In the genomic region with DNA sequence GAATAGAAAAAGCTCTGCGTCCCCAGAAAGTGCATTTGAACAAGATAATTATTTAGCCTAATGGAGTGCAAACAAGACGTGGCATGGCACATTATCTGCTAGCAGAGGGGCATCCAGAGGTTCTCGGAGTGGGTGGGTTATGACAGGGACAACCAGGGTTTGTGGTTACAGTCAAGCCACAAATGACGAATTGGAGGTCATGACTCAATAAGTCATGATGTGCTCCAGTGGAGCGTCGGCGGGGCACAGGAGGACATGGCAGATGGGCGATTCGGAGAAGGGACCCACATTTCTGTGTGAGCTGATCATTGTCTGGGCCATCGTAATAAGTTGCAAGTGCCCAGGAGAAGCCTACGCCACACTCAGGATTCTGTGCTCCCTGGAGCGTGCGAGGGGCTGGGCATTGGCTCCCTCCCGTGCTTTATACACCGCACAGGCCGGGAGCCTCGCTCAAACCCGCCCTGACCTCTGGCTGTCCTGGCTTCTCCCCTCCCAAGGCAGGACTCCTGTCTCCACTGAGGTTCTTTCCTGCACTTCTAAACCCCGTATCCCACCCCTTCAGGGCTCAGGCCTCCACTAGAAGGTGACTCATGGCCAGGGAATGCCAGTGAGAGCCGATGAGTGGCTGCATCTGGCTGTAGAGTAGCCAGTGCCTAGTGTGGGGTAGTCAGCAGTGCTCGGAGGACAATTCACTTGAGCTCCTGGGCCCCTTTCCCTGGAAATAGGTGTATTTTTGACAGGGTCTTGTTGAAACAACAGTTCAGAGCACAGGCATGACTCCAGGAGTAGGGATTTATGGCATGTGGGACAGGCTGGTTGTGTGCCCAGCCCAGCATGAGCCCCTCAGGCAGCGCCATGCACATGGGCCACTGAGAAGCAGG, we compare ENCODE assay signal across 9 cellular contexts.
DNase-seq lines count a peak whose midpoint lies in the region; ATAC-seq and TF ChIP-seq lines count a peak whose summit lies in the region.
"Had no signal": no experiment of that assay in that cellular context is flagged by ENCODE, and none has a peak within 500 bp of the region (broad histone marks: within the 10 kb centered on the region; RNA-seq: fewer than 3 reads in every experiment).

No MANE protein-coding gene starts in this region.

- no peak overlapping the region for H3K4me3 Mint-ChIP-seq in WTC11

- in situ Hi-C loops in mammary epithelial cell (cut with MboI; ENCODE audit: low sequenced_read_pairs in 2 of 2) = no loop called here

- no peak overlapping the region for H3K9ac ChIP-seq in mammary epithelial cell (ENCODE audit: insufficient read depth, low read length)

- H3K27ac ChIP-seq in mammary epithelial cell (ENCODE audit: insufficient read depth, low read depth, low read length) = no peak overlapping the region

- H3K4me1 ChIP-seq in mammary epithelial cell (ENCODE audit: insufficient read depth, low read length) (peaks cover 12% of the 10 kb centered on the region), mucosa of descending colon (ENCODE audit: low read depth) (no peaks in the 10 kb centered on the region)

- ATAC-seq in mucosa of descending colon (peak; percentile 63), WTC11 (no peak), HG03139 (IDR thresholded peaks at IDR 0.05; ENCODE audit: unreplicated experiment) (no peak)

- H3K27me3 Mint-ChIP-seq in WTC11 (ENCODE audit: low read depth) = no peaks in the 10 kb centered on the region

- H2AFZ ChIP-seq in mammary epithelial cell (ENCODE audit: low read depth, low read length) = no peak overlapping the region

- whole genome bisulfite sequencing in mammary epithelial cell (ENCODE audit: low coverage, missing lambda C conversion rate) = 68% methylated on average over 21 of the region's 22 CpGs

- H3K9me3 ChIP-seq in mammary epithelial cell (replicated peaks; ENCODE audit: insufficient read depth, low read length) (no peaks in the 10 kb centered on the region), mucosa of descending colon (no peaks in the 10 kb centered on the region)

- dilution Hi-C loops in mammary epithelial cell (cut with HindIII; ENCODE audit: low sequenced_read_pairs) = loop anchor here (25.0 kb wide), 1 partner anchor 560 kb away; no protein-coding TSS in a partner anchor

- intact Hi-C loops in mammary epithelial cell (cut with micrococcal nuclease) = loop anchor here (10.0 kb wide), 1 partner anchor 818 kb away; no protein-coding TSS in a partner anchor
- intact Hi-C loops in mucosa of descending colon (cut with DNase I, micrococcal nuclease) = loop anchor here in 1 of 2 donors (5.0 kb wide), 1 partner anchor 270 kb away; no protein-coding TSS in a partner anchor

- H3K36me3 Mint-ChIP-seq in WTC11 = peaks cover 72% of the 10 kb centered on the region

- peaks cover 3% of the 10 kb centered on the region for H3K4me1 Mint-ChIP-seq in WTC11

- no peaks in the 10 kb centered on the region for H3K27me3 ChIP-seq in mammary epithelial cell (ENCODE audit: insufficient read depth, low read length)

- H3K9me3 Mint-ChIP-seq in WTC11 = no peaks in the 10 kb centered on the region

- no peaks in the 10 kb centered on the region for H4K20me1 ChIP-seq in mammary epithelial cell (ENCODE audit: insufficient read depth, low read length)

- POLR2A ChIA-PET in WTC11 (lab: Charles Lee) = no interaction called here

- CTCF ChIA-PET in mammary epithelial cell (lab: Charles Lee; ENCODE audit: low non-redundant PET) (no interaction called here), WTC11 (lab: Charles Lee) (no interaction called here)

- H3K4me2 ChIP-seq in mammary epithelial cell (ENCODE audit: insufficient read depth, low read depth, low read length) = peak overlapping the region; percentile 27

- H3K36me3 ChIP-seq in mammary epithelial cell (ENCODE audit: insufficient read depth, low read length) (no peaks in the 10 kb centered on the region), mucosa of descending colon (ENCODE audit: low read depth) (no peaks in the 10 kb centered on the region)

- H3K27ac Mint-ChIP-seq in WTC11 = no peak overlapping the region

- H3K79me2 ChIP-seq in mammary epithelial cell (ENCODE audit: insufficient read depth, low read length) = no peaks in the 10 kb centered on the region

- no peak for TF ChIP-seq CTCF in AG10803 (conservative IDR thresholded peaks at IDR 0.05; ENCODE audit: low read length)
- TF ChIP-seq CTCF in mammary epithelial cell (conservative IDR thresholded peaks at IDR 0.05 in 1 of 2, IDR thresholded peaks at IDR 0.05 in 1 of 2; ENCODE audit: extremely low read depth in 1 of 2, insufficient read depth in 1 of 2, low read depth in 1 of 2, low read length in 2 of 2) = no peak
- no peak for TF ChIP-seq CTCF in mucosa of descending colon (IDR thresholded peaks at IDR 0.05)
- TF ChIP-seq CTCF in WTC11 (IDR thresholded peaks at IDR 0.05) = no peak

- DNase-seq in AG10803 (ENCODE audit: low read depth) (peak; percentile 85), HS-5 (ENCODE audit: low read depth) (peak; percentile 71), mammary epithelial cell (peak; percentile 74), mucosa of descending colon (peak in 1 of 3 donors; percentile 35), NCI-H446 treated with DMSO at 0.1 percent for 48 hours (lab: John Stamatoyannopoulos, UW) (no peak), WTC11 (ENCODE audit: low spot score) (no peak), Kasumi-1 (lab: John Stamatoyannopoulos, UW) (no peak)
- DNase-seq: hippocampal formation had no signal

- no TSS peak for BruUV-seq in mammary epithelial cell (replicated peaks; lab: Mats Ljungman, UMichigan)

- H3K4me3 ChIP-seq in AG10803 (ENCODE audit: low read length) = no peak overlapping the region
- H3K4me3 ChIP-seq in mammary epithelial cell (replicated peaks in 1 of 3; ENCODE audit: insufficient read depth in 1 of 3, low read depth in 2 of 3, low read length in 3 of 3) = no peak overlapping the region
- no peak overlapping the region for H3K4me3 ChIP-seq in mucosa of descending colon

TF ChIP-seq in WTC11, 78 proteins besides CTCF, POLR2A, EP300 and RAD21 (continues in another document):
- TF ChIP-seq, protein P1, sequence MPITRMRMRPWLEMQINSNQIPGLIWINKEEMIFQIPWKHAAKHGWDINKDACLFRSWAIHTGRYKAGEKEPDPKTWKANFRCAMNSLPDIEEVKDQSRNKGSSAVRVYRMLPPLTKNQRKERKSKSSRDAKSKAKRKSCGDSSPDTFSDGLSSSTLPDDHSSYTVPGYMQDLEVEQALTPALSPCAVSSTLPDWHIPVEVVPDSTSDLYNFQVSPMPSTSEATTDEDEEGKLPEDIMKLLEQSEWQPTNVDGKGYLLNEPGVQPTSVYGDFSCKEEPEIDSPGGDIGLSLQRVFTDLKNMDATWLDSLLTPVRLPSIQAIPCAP (CRISPR knock-in tag; IDR thresholded peaks at IDR 0.05) = no peak
- no peak for TF ChIP-seq NFE2L1 (CRISPR knock-in tag; IDR thresholded peaks at IDR 0.05)
- TF ChIP-seq SMAD4 (CRISPR knock-in tag; IDR thresholded peaks at IDR 0.05) = no peak
- TF ChIP-seq, protein P2, sequence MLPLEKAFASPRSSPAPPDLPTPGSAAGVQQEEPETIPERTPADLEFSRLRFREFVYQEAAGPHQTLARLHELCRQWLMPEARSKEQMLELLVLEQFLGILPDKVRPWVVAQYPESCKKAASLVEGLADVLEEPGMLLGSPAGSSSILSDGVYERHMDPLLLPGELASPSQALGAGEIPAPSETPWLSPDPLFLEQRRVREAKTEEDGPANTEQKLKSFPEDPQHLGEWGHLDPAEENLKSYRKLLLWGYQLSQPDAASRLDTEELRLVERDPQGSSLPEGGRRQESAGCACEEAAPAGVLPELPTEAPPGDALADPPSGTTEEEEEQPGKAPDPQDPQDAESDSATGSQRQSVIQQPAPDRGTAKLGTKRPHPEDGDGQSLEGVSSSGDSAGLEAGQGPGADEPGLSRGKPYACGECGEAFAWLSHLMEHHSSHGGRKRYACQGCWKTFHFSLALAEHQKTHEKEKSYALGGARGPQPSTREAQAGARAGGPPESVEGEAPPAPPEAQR (CRISPR knock-in tag; IDR thresholded peaks at IDR 0.05) = no peak
- TF ChIP-seq JUN (CRISPR knock-in tag; IDR thresholded peaks at IDR 0.05) = no peak
- TF ChIP-seq, protein P3, sequence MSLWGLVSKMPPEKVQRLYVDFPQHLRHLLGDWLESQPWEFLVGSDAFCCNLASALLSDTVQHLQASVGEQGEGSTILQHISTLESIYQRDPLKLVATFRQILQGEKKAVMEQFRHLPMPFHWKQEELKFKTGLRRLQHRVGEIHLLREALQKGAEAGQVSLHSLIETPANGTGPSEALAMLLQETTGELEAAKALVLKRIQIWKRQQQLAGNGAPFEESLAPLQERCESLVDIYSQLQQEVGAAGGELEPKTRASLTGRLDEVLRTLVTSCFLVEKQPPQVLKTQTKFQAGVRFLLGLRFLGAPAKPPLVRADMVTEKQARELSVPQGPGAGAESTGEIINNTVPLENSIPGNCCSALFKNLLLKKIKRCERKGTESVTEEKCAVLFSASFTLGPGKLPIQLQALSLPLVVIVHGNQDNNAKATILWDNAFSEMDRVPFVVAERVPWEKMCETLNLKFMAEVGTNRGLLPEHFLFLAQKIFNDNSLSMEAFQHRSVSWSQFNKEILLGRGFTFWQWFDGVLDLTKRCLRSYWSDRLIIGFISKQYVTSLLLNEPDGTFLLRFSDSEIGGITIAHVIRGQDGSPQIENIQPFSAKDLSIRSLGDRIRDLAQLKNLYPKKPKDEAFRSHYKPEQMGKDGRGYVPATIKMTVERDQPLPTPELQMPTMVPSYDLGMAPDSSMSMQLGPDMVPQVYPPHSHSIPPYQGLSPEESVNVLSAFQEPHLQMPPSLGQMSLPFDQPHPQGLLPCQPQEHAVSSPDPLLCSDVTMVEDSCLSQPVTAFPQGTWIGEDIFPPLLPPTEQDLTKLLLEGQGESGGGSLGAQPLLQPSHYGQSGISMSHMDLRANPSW (CRISPR knock-in tag; conservative IDR thresholded peaks at IDR 0.05; ENCODE audit: low read depth) = no peak
- no peak for TF ChIP-seq ZNF512 (CRISPR knock-in tag; IDR thresholded peaks at IDR 0.05; ENCODE audit: borderline replicate concordance)
- TF ChIP-seq MLX (CRISPR knock-in tag; IDR thresholded peaks at IDR 0.05) = no peak

Comparison
In these comparisons a context has a peak if more than half of its experiments do, and no peak if none do; other contexts are left out.
1. DNase-seq: peak in AG10803 (single experiment), HS-5 (single experiment) and mammary epithelial cell (single experiment); none in NCI-H446 treated with DMSO at 0.1 percent for 48 hours (single experiment), WTC11 (single experiment) and Kasumi-1 (0 of 2).